8 cellular contexts compared by ENCODE assay signal in the genomic region with DNA sequence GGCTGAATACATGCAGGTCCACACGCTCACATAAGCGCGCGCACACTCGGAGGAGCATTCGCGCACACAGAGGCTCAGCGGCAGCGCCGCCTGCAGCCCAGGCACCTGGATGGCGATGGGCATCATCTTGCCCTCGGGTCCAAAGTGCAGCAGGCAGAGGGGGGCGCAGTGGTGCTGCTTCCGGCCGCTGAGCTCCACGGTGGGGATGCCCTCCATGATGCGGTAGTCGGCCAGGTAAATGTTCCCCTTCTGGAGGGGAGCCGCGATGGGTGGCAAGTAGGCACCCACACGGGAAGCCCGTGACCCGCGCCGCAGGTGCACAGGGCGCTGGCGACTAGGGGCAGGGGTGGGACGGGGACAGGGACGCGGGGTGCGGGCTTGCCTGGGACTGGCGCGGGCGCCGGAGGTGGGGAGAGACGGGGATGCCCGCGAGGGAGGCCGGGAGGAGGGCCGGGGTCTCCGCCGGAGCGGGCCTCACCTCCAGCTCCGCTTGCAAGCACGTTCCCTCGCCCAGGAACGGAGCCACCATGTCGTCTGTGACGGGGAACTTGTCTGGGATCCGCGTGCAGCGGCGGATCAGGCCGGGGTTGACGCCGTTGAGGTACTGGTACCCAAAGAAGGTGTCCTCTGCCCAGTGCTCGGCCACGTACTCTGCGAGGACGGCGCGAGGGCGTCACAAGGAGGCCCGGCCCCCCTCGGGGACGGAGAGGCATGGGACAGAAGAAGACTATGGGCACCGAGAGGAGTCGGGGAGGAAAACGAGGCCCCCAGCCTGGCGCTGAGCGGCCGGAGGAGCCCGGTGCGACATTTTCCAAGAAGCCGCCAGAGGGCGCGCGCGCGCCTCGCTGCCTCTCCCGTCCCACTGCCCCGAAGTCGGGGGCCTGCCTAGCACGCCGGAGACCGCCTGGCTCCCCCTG. TPM values are rescaled to one million over a fixed set of nuclear protein-coding genes. Genes with fewer than 3 reads are reported as not detected.
A peak's percentile ranks its signal among the peaks of the same experiment; 100 is the strongest.
DNase-seq lines count a peak whose midpoint lies in the region; ATAC-seq lines count a peak whose summit lies in the region.

No MANE protein-coding gene starts in this region.

- no peaks in the 10 kb centered on the region for H3K36me3 Mint-ChIP-seq in activated CD4-positive, alpha-beta memory T cell treated with anti-CD3 and anti-CD28 coated beads, Interleukin-2, amount 10 ng/mL, durations not matched to agents 7 days and 5 days (ENCODE audit: low read depth)
- no peaks in the 10 kb centered on the region for H3K36me3 Mint-ChIP-seq in memory B cell

- peaks cover 18% of the 10 kb centered on the region for H3K4me1 Mint-ChIP-seq in activated CD4-positive, alpha-beta memory T cell treated with anti-CD3 and anti-CD28 coated beads, Interleukin-2, amount 10 ng/mL, durations not matched to agents 7 days and 5 days
- H3K4me1 Mint-ChIP-seq in memory B cell = peaks cover 9% of the 10 kb centered on the region

- peak overlapping the region; percentile 54 for H3K27ac Mint-ChIP-seq in activated CD4-positive, alpha-beta memory T cell treated with anti-CD3 and anti-CD28 coated beads, Interleukin-2, amount 10 ng/mL, durations not matched to agents 7 days and 5 days
- H3K27ac Mint-ChIP-seq in memory B cell = peak overlapping the region; percentile 77

- no peaks in the 10 kb centered on the region for H3K9me3 Mint-ChIP-seq in activated CD4-positive, alpha-beta memory T cell treated with anti-CD3 and anti-CD28 coated beads, Interleukin-2, amount 10 ng/mL, durations not matched to agents 7 days and 5 days
- no peaks in the 10 kb centered on the region for H3K9me3 Mint-ChIP-seq in memory B cell

- CTCF ChIA-PET in activated CD4-positive, alpha-beta memory T cell treated with anti-CD3 and anti-CD28 coated beads, Interleukin-2, amount 10 ng/mL, durations not matched to agents 7 days and 5 days (lab: Charles Lee) = interaction anchor here (0.5 to 3.6 kb wide), 15 partner anchors 10 to 226 kb away, joined by 3 to 30 read pairs (median 4); partner anchors contain the start of genes ALOXE3 and SLC25A35

- peaks cover 18% of the 10 kb centered on the region for H3K27me3 Mint-ChIP-seq in activated CD4-positive, alpha-beta memory T cell treated with anti-CD3 and anti-CD28 coated beads, Interleukin-2, amount 10 ng/mL, durations not matched to agents 7 days and 5 days
- peaks cover 12% of the 10 kb centered on the region for H3K27me3 Mint-ChIP-seq in memory B cell

- peak; percentile 54 for ATAC-seq in HG02973 (IDR thresholded peaks at IDR 0.05; ENCODE audit: unreplicated experiment)
- ATAC-seq in memory B cell (ENCODE audit: low read depth) = peak; percentile 82
- no peak for ATAC-seq in GM19328 (IDR thresholded peaks at IDR 0.05; ENCODE audit: unreplicated experiment)

- DNase-seq in Daoy (ENCODE audit: low read depth) = peak; percentile 77
- DNase-seq in NCI-H526 treated with DMSO at 0.1 percent for 48 hours (lab: John Stamatoyannopoulos, UW) = peak; percentile 59
- DNase-seq in activated CD4-positive, alpha-beta memory T cell treated with anti-CD3 and anti-CD28 coated beads, Interleukin-2, amount 10 ng/mL, durations not matched to agents 7 days and 5 days = peak; percentile 80
- DNase-seq in effector CD8-positive, alpha-beta T cell (lab: John Stamatoyannopoulos, UW) = peak; percentile 64
- DNase-seq in memory B cell (ENCODE audit: low spot score in 2 of 2) = peak; percentile 84 to 87
- DNase-seq in stimulated activated CD4-positive, alpha-beta T cell treated with anti-CD3 and anti-CD28 coated beads, TNF-alpha, amount 100 ng/mL, for 48 hours (ENCODE audit: low read depth in 3 of 3) = peak; percentile 66 to 72 (median 69)

- POLR2A ChIA-PET in activated CD4-positive, alpha-beta memory T cell treated with anti-CD3 and anti-CD28 coated beads, Interleukin-2, amount 10 ng/mL, durations not matched to agents 7 days and 5 days (lab: Charles Lee) = interaction anchor here (1.0 kb wide), 3 partner anchors 25 to 94 kb away, joined by 3 to 4 read pairs (median 3); partner anchors contain the start of gene ALOXE3

- H3K4me3 Mint-ChIP-seq in activated CD4-positive, alpha-beta memory T cell treated with anti-CD3 and anti-CD28 coated beads, Interleukin-2, amount 10 ng/mL, durations not matched to agents 7 days and 5 days = peak overlapping the region; percentile 77
- H3K4me3 Mint-ChIP-seq in memory B cell = peak overlapping the region; percentile 93

RNA-seq across cellular contexts. Expression of gene ALOX12B, which starts 8.0 kb away (rescaled TPM):
- total RNA-seq in Daoy (2014; rRNA removed; shearing (Covaris generic)) = not detected in 2 replicates
- total RNA-seq in activated CD4-positive, alpha-beta memory T cell treated with anti-CD3 and anti-CD28 coated beads, Interleukin-2, amount 10 ng/mL, durations not matched to agents 7 days and 5 days = under 1 TPM; 0.20 to 0.38 TPM

RNA-seq across cellular contexts. Expression of gene ALOXE3, which starts 38.8 kb away (rescaled TPM):
- total RNA-seq in Daoy (2014; rRNA removed; shearing (Covaris generic)) = 0.03 TPM in 1 of 2 replicates, not detected in the other
- total RNA-seq in activated CD4-positive, alpha-beta memory T cell treated with anti-CD3 and anti-CD28 coated beads, Interleukin-2, amount 10 ng/mL, durations not matched to agents 7 days and 5 days = not detected

RNA-seq across cellular contexts. Expression of gene ALOX15B, which starts 40.7 kb away (rescaled TPM):
- total RNA-seq in Daoy (2014; rRNA removed; shearing (Covaris generic)) = not detected in 2 replicates
- not detected for total RNA-seq in activated CD4-positive, alpha-beta memory T cell treated with anti-CD3 and anti-CD28 coated beads, Interleukin-2, amount 10 ng/mL, durations not matched to agents 7 days and 5 days

RNA-seq across cellular contexts. Expression of gene HES7, which starts 44.4 kb away (rescaled TPM):
- total RNA-seq in Daoy (2014; rRNA removed; shearing (Covaris generic)) = 0.40 and 0.92 TPM in 2 replicates
- 1 to 10 TPM; 1.4 to 1.5 TPM for total RNA-seq in activated CD4-positive, alpha-beta memory T cell treated with anti-CD3 and anti-CD28 coated beads, Interleukin-2, amount 10 ng/mL, durations not matched to agents 7 days and 5 days
